Comparison of ENCODE assay signal across 15 cellular contexts in the genomic region with DNA sequence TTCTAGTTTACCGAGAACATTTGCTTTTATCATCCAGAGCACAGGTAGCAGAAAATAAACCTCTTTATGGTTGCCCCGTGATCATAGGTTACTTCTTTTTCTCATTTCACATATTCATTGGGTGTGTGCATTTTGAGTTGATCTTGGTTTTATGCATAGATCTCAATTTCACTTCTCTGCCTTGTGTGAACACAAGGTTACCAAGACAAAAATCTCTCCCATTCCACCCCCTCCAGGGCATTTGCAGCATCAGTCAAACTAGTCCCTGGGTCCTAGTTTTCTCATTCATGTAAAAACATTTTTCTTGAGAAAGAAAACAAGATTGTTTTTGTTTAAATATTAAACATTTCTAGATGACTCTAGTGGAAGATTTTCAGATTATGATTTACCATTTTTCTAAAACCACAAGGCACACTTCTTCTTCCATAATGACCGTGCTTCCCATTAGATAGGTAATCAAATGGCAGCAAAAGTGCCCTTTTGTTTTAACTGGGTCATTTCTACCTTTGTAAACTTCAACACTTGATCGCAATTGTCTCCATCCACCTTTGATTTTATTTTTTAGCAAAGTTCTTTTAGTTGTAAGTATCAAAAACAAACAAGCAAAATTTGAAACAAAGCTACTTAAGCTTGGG.
DNase-seq lines count a peak whose midpoint lies in the region; ATAC-seq lines count a peak whose summit lies in the region.
"Had no signal": no experiment of that assay in that cellular context is flagged by ENCODE, and none has a peak within 500 bp of the region (broad histone marks: within the 10 kb centered on the region; RNA-seq: fewer than 3 reads in every experiment).

No MANE protein-coding gene starts in this region.

- no peaks in the 10 kb centered on the region for H3K36me3 Mint-ChIP-seq in stimulated activated naive B cell treated with anti-CD40 and anti-IgM and Interleukin-4, amounts not matched to agents 10 μg/mL and 1 μg/mL and 100 μg/mL, for 72 hours
- H3K36me3 Mint-ChIP-seq in activated CD8-positive, alpha-beta memory T cell treated with anti-CD3 and anti-CD28 coated beads, Interleukin-2, amount 10 ng/mL, durations not matched to agents 7 days and 5 days, result no peaks in the 10 kb centered on the region
- H3K36me3 Mint-ChIP-seq: CD4-positive, CD25-positive, alpha-beta regulatory T cell had no signal

- CTCF ChIA-PET in activated CD8-positive, alpha-beta memory T cell treated with anti-CD3 and anti-CD28 coated beads, Interleukin-2, amount 10 ng/mL, durations not matched to agents 7 days and 5 days (lab: Charles Lee), result no interaction called here

- DNase-seq in DMS79 (lab: John Stamatoyannopoulos, UW), result peak; percentile 7
- DNase-seq in DMS79 treated with DMSO at 0.1 percent for 48 hours (lab: John Stamatoyannopoulos, UW), result no peak
- DNase-seq in stimulated activated naive B cell treated with anti-CD40 and anti-IgM and Interleukin-4, amounts not matched to agents 10 μg/mL and 1 μg/mL and 100 μg/mL, for 72 hours, result no peak
- DNase-seq in NCI-H1417 (lab: John Stamatoyannopoulos, UW), result no peak
- DNase-seq in activated CD8-positive, alpha-beta memory T cell treated with anti-CD3 and anti-CD28 coated beads, Interleukin-2, amount 10 ng/mL, durations not matched to agents 7 days and 5 days, result no peak
- no peak for DNase-seq in NCI-H1694 (lab: John Stamatoyannopoulos, UW)
- DNase-seq: 8988T; AML-193; CD4-positive, CD25-positive, alpha-beta regulatory T cell; DND-41; GDM1; Karpas-422 had no signal

- ATAC-seq in GM18870 (IDR thresholded peaks at IDR 0.05; ENCODE audit: unreplicated experiment) (peak; percentile 47), HG02759 (IDR thresholded peaks at IDR 0.05; ENCODE audit: unreplicated experiment) (peak; percentile 50)
- ATAC-seq in stimulated activated naive B cell treated with anti-CD40 and anti-IgM and Interleukin-4, amounts not matched to agents 10 μg/mL and 1 μg/mL and 100 μg/mL, for 72 hours (replicated peaks), result peak; percentile 42 to 53
- ATAC-seq in activated CD8-positive, alpha-beta memory T cell treated with anti-CD3 and anti-CD28 coated beads, Interleukin-2, amount 10 ng/mL, durations not matched to agents 7 days and 5 days, result no peak
- ATAC-seq: K562 had no signal

- peaks cover 12 to 20% of the 10 kb centered on the region in 2 donors for H3K9me3 Mint-ChIP-seq in stimulated activated naive B cell treated with anti-CD40 and anti-IgM and Interleukin-4, amounts not matched to agents 10 μg/mL and 1 μg/mL and 100 μg/mL, for 72 hours
- H3K9me3 Mint-ChIP-seq in activated CD8-positive, alpha-beta memory T cell treated with anti-CD3 and anti-CD28 coated beads, Interleukin-2, amount 10 ng/mL, durations not matched to agents 7 days and 5 days (ENCODE audit: low read depth), result peaks cover 2% of the 10 kb centered on the region

- H3K27ac Mint-ChIP-seq in stimulated activated naive B cell treated with anti-CD40 and anti-IgM and Interleukin-4, amounts not matched to agents 10 μg/mL and 1 μg/mL and 100 μg/mL, for 72 hours, result no peak overlapping the region
- no peak overlapping the region for H3K27ac Mint-ChIP-seq in activated CD8-positive, alpha-beta memory T cell treated with anti-CD3 and anti-CD28 coated beads, Interleukin-2, amount 10 ng/mL, durations not matched to agents 7 days and 5 days
- H3K27ac Mint-ChIP-seq: CD4-positive, CD25-positive, alpha-beta regulatory T cell had no signal

- peaks cover 6 to 13% of the 10 kb centered on the region in 2 donors for H3K27me3 Mint-ChIP-seq in stimulated activated naive B cell treated with anti-CD40 and anti-IgM and Interleukin-4, amounts not matched to agents 10 μg/mL and 1 μg/mL and 100 μg/mL, for 72 hours
- no peaks in the 10 kb centered on the region for H3K27me3 Mint-ChIP-seq in activated CD8-positive, alpha-beta memory T cell treated with anti-CD3 and anti-CD28 coated beads, Interleukin-2, amount 10 ng/mL, durations not matched to agents 7 days and 5 days

- no peaks in the 10 kb centered on the region for H3K4me1 Mint-ChIP-seq in stimulated activated naive B cell treated with anti-CD40 and anti-IgM and Interleukin-4, amounts not matched to agents 10 μg/mL and 1 μg/mL and 100 μg/mL, for 72 hours
- no peaks in the 10 kb centered on the region for H3K4me1 Mint-ChIP-seq in activated CD8-positive, alpha-beta memory T cell treated with anti-CD3 and anti-CD28 coated beads, Interleukin-2, amount 10 ng/mL, durations not matched to agents 7 days and 5 days
- H3K4me1 Mint-ChIP-seq: CD4-positive, CD25-positive, alpha-beta regulatory T cell had no signal

- no peak overlapping the region for H3K4me3 Mint-ChIP-seq in stimulated activated naive B cell treated with anti-CD40 and anti-IgM and Interleukin-4, amounts not matched to agents 10 μg/mL and 1 μg/mL and 100 μg/mL, for 72 hours
- H3K4me3 Mint-ChIP-seq in activated CD8-positive, alpha-beta memory T cell treated with anti-CD3 and anti-CD28 coated beads, Interleukin-2, amount 10 ng/mL, durations not matched to agents 7 days and 5 days, result no peak overlapping the region
- H3K4me3 Mint-ChIP-seq: CD4-positive, CD25-positive, alpha-beta regulatory T cell had no signal
